Comparison of ENCODE assay signal across 18 cellular contexts in the genomic region with DNA sequence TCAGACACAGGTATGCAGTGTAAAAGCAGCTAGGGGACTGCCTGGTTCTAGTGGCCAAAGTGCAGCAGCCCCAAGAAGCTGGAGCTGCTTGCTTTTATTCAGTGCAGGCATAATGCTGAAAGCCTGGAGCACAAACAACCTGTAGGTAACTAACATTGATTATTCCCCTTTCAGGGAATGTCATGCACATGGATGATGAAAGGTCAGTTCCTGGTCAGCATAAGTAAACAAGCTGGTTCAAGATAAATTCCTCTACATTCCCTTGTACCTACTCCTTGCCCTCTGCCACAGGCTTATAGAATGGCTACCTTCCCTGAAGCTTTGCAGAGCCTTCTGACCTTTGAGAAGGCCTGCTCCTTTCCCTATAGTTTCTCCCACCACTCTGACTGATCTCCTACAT.
"Had no signal": no experiment of that assay in that cellular context is flagged by ENCODE, and none has a peak within 500 bp of the region (broad histone marks: within the 10 kb centered on the region; RNA-seq: fewer than 3 reads in every experiment).

No MANE protein-coding gene starts in this region.

- H3K79me2 ChIP-seq: hepatocyte had no signal

- H2AFZ ChIP-seq: hepatocyte had no signal

- H3K4me3 ChIP-seq: coronary artery, dorsolateral prefrontal cortex, esophagus muscularis mucosa, gastroesophageal sphincter, heart left ventricle, hepatocyte, left ventricle myocardium inferior, lung, mucosa of descending colon had no signal

- H3K27ac ChIP-seq: coronary artery, dorsolateral prefrontal cortex, esophagus muscularis mucosa, foreskin keratinocyte, gastroesophageal sphincter, heart left ventricle, hepatocyte, left ventricle myocardium inferior had no signal

- H3K9me3 ChIP-seq: esophagus muscularis mucosa, gastroesophageal sphincter had no signal

- ATAC-seq: foreskin keratinocyte; gastroesophageal sphincter; heart left ventricle; left cardiac atrium; mucosa of descending colon; naive thymus-derived CD8-positive, alpha-beta T cell had no signal

- H3K4me2 ChIP-seq: hepatocyte had no signal

- H3K27me3 ChIP-seq: dorsolateral prefrontal cortex, esophagus muscularis mucosa, foreskin keratinocyte, gastroesophageal sphincter, heart left ventricle, hepatocyte had no signal

- H3K4me1 ChIP-seq: esophagus muscularis mucosa, foreskin keratinocyte, heart left ventricle, left ventricle myocardium inferior had no signal

- H3K36me3 ChIP-seq: esophagus muscularis mucosa, gastroesophageal sphincter, heart left ventricle, left ventricle myocardium inferior had no signal

- DNase-seq: dermis blood vessel endothelial cell; dorsolateral prefrontal cortex; effector CD4-positive, alpha-beta T cell; effector memory CD4-positive, alpha-beta T cell; foreskin keratinocyte; heart left ventricle; hypothalamus; left cardiac atrium; left ventricle myocardium inferior; mammary epithelial cell; mucosa of descending colon; naive B cell; naive thymus-derived CD8-positive, alpha-beta T cell had no signal
